In the genomic region with DNA sequence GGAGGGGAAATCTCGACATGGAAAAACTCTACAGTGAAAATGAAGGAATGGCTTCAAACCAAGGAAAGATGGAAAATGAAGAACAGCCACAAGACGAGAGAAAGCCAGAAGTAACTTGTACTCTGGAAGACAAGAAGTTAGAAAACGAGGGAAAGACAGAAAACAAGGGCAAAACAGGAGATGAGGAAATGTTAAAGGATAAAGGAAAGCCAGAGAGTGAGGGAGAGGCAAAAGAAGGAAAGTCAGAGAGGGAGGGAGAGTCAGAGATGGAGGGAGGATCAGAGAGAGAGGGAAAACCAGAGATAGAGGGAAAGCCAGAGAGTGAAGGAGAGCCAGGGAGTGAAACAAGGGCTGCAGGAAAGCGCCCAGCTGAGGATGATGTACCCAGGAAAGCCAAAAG, we compare ENCODE assay signal across 9 cellular contexts. TPM values are rescaled to one million over a fixed set of nuclear protein-coding genes. Genes with fewer than 3 reads are reported as not detected.
DNase-seq lines count a peak whose midpoint lies in the region; ATAC-seq and TF ChIP-seq lines count a peak whose summit lies in the region.
"Had no signal": no experiment of that assay in that cellular context is flagged by ENCODE, and none has a peak within 500 bp of the region (broad histone marks: within the 10 kb centered on the region; RNA-seq: fewer than 3 reads in every experiment).

No MANE protein-coding gene starts in this region.

- H3K4me1 Mint-ChIP-seq in effector memory CD8-positive, alpha-beta T cell (ENCODE audit: low read depth in 2 of 2): peaks cover 4 to 9% of the 10 kb centered on the region in 2 donors
- H3K4me1 Mint-ChIP-seq in neural progenitor cell: peaks cover 2% of the 10 kb centered on the region

- no peak for TF ChIP-seq CTCF in AG09309 (IDR thresholded peaks at IDR 0.05; ENCODE audit: control insufficient read depth, insufficient read depth, low read depth, low read length, missing control alignments)
- TF ChIP-seq CTCF in LNCaP clone FGC (IDR thresholded peaks at IDR 0.05; ENCODE audit: control insufficient read depth, extremely low read depth, insufficient read depth): no peak
- no peak for TF ChIP-seq CTCF in neural progenitor cell (IDR thresholded peaks at IDR 0.05)

- no peak overlapping the region for H3K27ac ChIP-seq in neural progenitor cell

- no peak overlapping the region for H3K9ac ChIP-seq in neural progenitor cell

- H3K4me3 ChIP-seq in AG09309 (ENCODE audit: control insufficient read depth, low read depth, low read length) (peak overlapping the region; percentile 78), LNCaP clone FGC (ENCODE audit: low read depth, low read length) (peak overlapping the region; percentile 77), neural progenitor cell (peak overlapping the region; percentile 76)

- no peaks in the 10 kb centered on the region for H3K9me3 ChIP-seq in neural progenitor cell (ENCODE audit: low read depth)

- no peaks in the 10 kb centered on the region for H3K27me3 ChIP-seq in neural progenitor cell

- no peaks in the 10 kb centered on the region for H3K4me1 ChIP-seq in neural progenitor cell

- H3K27me3 Mint-ChIP-seq in effector memory CD8-positive, alpha-beta T cell: no peaks in the 10 kb centered on the region
- H3K27me3 Mint-ChIP-seq in neural progenitor cell (ENCODE audit: insufficient read depth, low read depth): no peaks in the 10 kb centered on the region

- ATAC-seq in effector memory CD8-positive, alpha-beta T cell (replicated peaks): no peak
- ATAC-seq in GM19452 (IDR thresholded peaks at IDR 0.05; ENCODE audit: unreplicated experiment) (no peak), GM18867 (IDR thresholded peaks at IDR 0.05; ENCODE audit: unreplicated experiment) (no peak)

- no peaks in the 10 kb centered on the region for H3K79me2 ChIP-seq in neural progenitor cell (ENCODE audit: low read depth)

- no peak overlapping the region for H2AFZ ChIP-seq in neural progenitor cell (replicated peaks)

- H3K9me3 Mint-ChIP-seq in effector memory CD8-positive, alpha-beta T cell: no peaks in the 10 kb centered on the region
- peaks cover 7% of the 10 kb centered on the region for H3K9me3 Mint-ChIP-seq in neural progenitor cell

- H4K20me1 ChIP-seq in neural progenitor cell (ENCODE audit: low read depth): no peaks in the 10 kb centered on the region

- no peaks in the 10 kb centered on the region for H3K36me3 ChIP-seq in neural progenitor cell

- peaks cover 7% of the 10 kb centered on the region for H3F3A ChIP-seq in neural progenitor cell (ENCODE audit: low read depth)

- H3K36me3 Mint-ChIP-seq in effector memory CD8-positive, alpha-beta T cell (ENCODE audit: insufficient read depth): peaks cover 2% of the 10 kb centered on the region
- H3K36me3 Mint-ChIP-seq in neural progenitor cell: no peaks in the 10 kb centered on the region

- H3K4me3 Mint-ChIP-seq in effector memory CD8-positive, alpha-beta T cell: peak overlapping the region; percentile 54 to 85
- H3K4me3 Mint-ChIP-seq in neural progenitor cell: peak overlapping the region; percentile 93

- H3K27ac Mint-ChIP-seq in effector memory CD8-positive, alpha-beta T cell: peak overlapping the region in 1 of 2 donors; percentile 87
- H3K27ac Mint-ChIP-seq in neural progenitor cell: peak overlapping the region; percentile 20

- peak overlapping the region; percentile 77 for H3K4me2 ChIP-seq in neural progenitor cell

- DNase-seq in AG09309 (ENCODE audit: low read depth) (no peak), LNCaP clone FGC (ENCODE audit: low read depth) (no peak), neural progenitor cell (ENCODE audit: low spot score) (no peak), GM19238 (ENCODE audit: insufficient read length, low spot score) (no peak), NCI-H1436 (lab: John Stamatoyannopoulos, UW) (no peak)
- DNase-seq in effector memory CD8-positive, alpha-beta T cell: no peak
- DNase-seq: SHP77 had no signal

RNA-seq across cellular contexts. Expression of a gene that starts 1.3 kb away (rescaled TPM):
- total RNA-seq in neural progenitor cell (ENCODE audit: low replicate concordance): 40.3 and 48.7 TPM in 2 replicates

RNA-seq across cellular contexts. Expression of a gene that starts 21.1 kb away (rescaled TPM):
- 12.0 and 12.3 TPM in 2 replicates for total RNA-seq in neural progenitor cell (ENCODE audit: low replicate concordance)

RNA-seq across cellular contexts. Expression of a gene that starts 42.1 kb away (rescaled TPM):
- total RNA-seq in neural progenitor cell (ENCODE audit: low replicate concordance): 15.4 and 17.0 TPM in 2 replicates
